Comparison of ENCODE assay signal across 10 cellular contexts in genomic region chr5:150645070-150645700, GRCh38. TPM values are rescaled to one million over a fixed set of nuclear protein-coding genes. Genes with fewer than 3 reads are reported as not detected.
A peak's percentile ranks its signal among the peaks of the same experiment; 100 is the strongest.
DNase-seq lines count a peak whose midpoint lies in the region; ATAC-seq and TF ChIP-seq lines count a peak whose summit lies in the region.
"Had no signal": no experiment of that assay in that cellular context is flagged by ENCODE, and none has a peak within 500 bp of the region (broad histone marks: within the 10 kb centered on the region; RNA-seq: fewer than 3 reads in every experiment).

No MANE protein-coding gene starts in this region.

- no peak for TF ChIP-seq CTCF in BJ (IDR thresholded peaks at IDR 0.05; ENCODE audit: insufficient read depth, low read depth, low read length)
- no peak for TF ChIP-seq CTCF in fibroblast of mammary gland (conservative IDR thresholded peaks at IDR 0.05; ENCODE audit: control insufficient read depth, insufficient read depth, low read depth, low read length)
- TF ChIP-seq CTCF in ovary (IDR thresholded peaks at IDR 0.05), result no peak

- ATAC-seq in HG02759 (IDR thresholded peaks at IDR 0.05; ENCODE audit: unreplicated experiment) (no peak), HG02610 (IDR thresholded peaks at IDR 0.05; ENCODE audit: unreplicated experiment) (no peak)

- no peak overlapping the region for H3K4me3 ChIP-seq in BJ (ENCODE audit: low read depth, low read length)
- no peak overlapping the region for H3K4me3 ChIP-seq in fibroblast of mammary gland (ENCODE audit: control insufficient read depth, low read depth, low read length)
- H3K4me3 ChIP-seq in ovary, result no peak overlapping the region

- WGBS in ovary, 3 donors, result 37 to 57% (median 54%) methylated on average over 4 of the region's 4 CpGs

- TF ChIP-seq EP300 in ovary (IDR thresholded peaks at IDR 0.05), result no peak

- TF ChIP-seq POLR2A in ovary (IDR thresholded peaks at IDR 0.05), result no peak

- CTCF ChIA-PET in BJ (lab: Yijun Ruan, JAX), result interaction anchor here (1.0 to 8.5 kb wide), 4 partner anchors 11 to 100 kb away, joined by 3 to 60 read pairs (median 4); partner anchors contain the start of gene MYOZ3

- H3K27ac ChIP-seq in ovary, result peak overlapping the region in 1 of 2 donors; percentile 93

- intact Hi-C loops in ovary (cut with DNase I), result no loop called here

- H3K4me1 ChIP-seq in ovary (ENCODE audit: insufficient read depth), result peaks cover 61% of the 10 kb centered on the region

- H3K27me3 ChIP-seq in BJ (ENCODE audit: control insufficient read depth, insufficient read depth, low read length) (no peaks in the 10 kb centered on the region), ovary (no peaks in the 10 kb centered on the region)

- peak; percentile 70 for DNase-seq in BJ (ENCODE audit: low read depth)
- DNase-seq in NCI-H460 (ENCODE audit: extremely low read depth, low read depth), result peak; percentile 58
- DNase-seq in fibroblast of mammary gland (ENCODE audit: low read depth), result peak; percentile 93
- peak; percentile 77 to 90 (median 87) for DNase-seq in ovary
- no peak for DNase-seq in activated naive CD4-positive, alpha-beta T cell treated with Interleukin-2 at 50 U/mL for 16 hours
- DNase-seq in HuH-7 (ENCODE audit: low spot score), result no peak
- DNase-seq: activated CD4-positive, alpha-beta T cell treated with anti-CD3 and anti-CD28 coated beads, Interleukin-2, amount 10 ng/mL, durations not matched to agents 24 days and 14 days; MM.1S had no signal

- no peaks in the 10 kb centered on the region for H3K9me3 ChIP-seq in ovary

- H3K36me3 ChIP-seq in BJ (ENCODE audit: control insufficient read depth, insufficient read depth, low read length) (peaks cover 19% of the 10 kb centered on the region), ovary (no peaks in the 10 kb centered on the region)

- POLR2A ChIA-PET in BJ (lab: Charles Lee), result no interaction called here

RNA-seq across cellular contexts. Expression of gene SYNPO, which starts 4.7 kb away (rescaled TPM):
- polyA plus RNA-seq in BJ (2011; rRNA removed) (4.8 and 8.4 TPM in 2 replicates), ovary (10 to 100 TPM; 31.0 to 86.9 TPM)
- polyA minus RNA-seq in BJ (2011; rRNA and poly(A)+ RNA removed), result 15.2 and 21.4 TPM in 2 replicates
- 11.0 and 11.3 TPM in 2 replicates for total RNA-seq in NCI-H460 (2014; rRNA removed; shearing (Covaris generic))
- polyA plus RNA-seq in NCI-H460 (2014; cell fraction: nucleus; rRNA removed), result 7.7 and 8.8 TPM in 2 replicates
- total RNA-seq in ovary, result 100 to 1,000 TPM in 3 of 7 donors, 10 to 100 TPM in 3, 1 to 10 TPM in 1; 8.3 to 174 (median 70.2) TPM
- total RNA-seq: activated CD4-positive, alpha-beta T cell treated with anti-CD3 and anti-CD28 coated beads, Interleukin-2, amount 10 ng/mL, durations not matched to agents 24 days and 14 days had no signal

RNA-seq across cellular contexts. Expression of gene MYOZ3, which starts 15.9 kb away (rescaled TPM):
- polyA plus RNA-seq in BJ (2011; rRNA removed), result 0.04 and 0.13 TPM in 2 replicates
- not detected in 2 replicates for polyA minus RNA-seq in BJ (2011; rRNA and poly(A)+ RNA removed)
- not detected in 2 replicates for total RNA-seq in NCI-H460 (2014; rRNA removed; shearing (Covaris generic))
- polyA plus RNA-seq in NCI-H460 (2014; cell fraction: nucleus; rRNA removed), result not detected in 2 replicates
- 1 to 10 TPM in 4 of 7 donors, under 1 TPM in 3; 0.36 to 2.6 (median 1.2) TPM for total RNA-seq in ovary
- polyA plus RNA-seq in ovary, result 1 to 10 TPM; 1.6 to 2.7 TPM

RNA-seq across cellular contexts. Expression of gene RBM22, which starts 55.7 kb away (rescaled TPM):
- polyA plus RNA-seq in BJ (2011; rRNA removed), result 31.4 and 45.2 TPM in 2 replicates
- 12.7 and 21.5 TPM in 2 replicates for polyA minus RNA-seq in BJ (2011; rRNA and poly(A)+ RNA removed)
- total RNA-seq in NCI-H460 (2014; rRNA removed; shearing (Covaris generic)), result 47.1 and 53.6 TPM in 2 replicates
- polyA plus RNA-seq in NCI-H460 (2014; cell fraction: nucleus; rRNA removed), result 39.5 and 44.4 TPM in 2 replicates
- total RNA-seq in ovary, result 10 to 100 TPM; 35.5 to 59.0 (median 48.6) TPM
- 10 to 100 TPM; 33.4 to 77.6 TPM for polyA plus RNA-seq in ovary

Comparison
In these comparisons a context has a peak if more than half of its experiments do, and no peak if none do; other contexts are left out.
1. DNase-seq: peak in BJ (single experiment), NCI-H460 (single experiment), fibroblast of mammary gland (single experiment) and ovary (5 of 5); none in activated naive CD4-positive, alpha-beta T cell treated with Interleukin-2 at 50 U/mL for 16 hours (single experiment) and HuH-7 (single experiment).